Comparison of ENCODE assay signal across 1 cellular context in the genomic region with DNA sequence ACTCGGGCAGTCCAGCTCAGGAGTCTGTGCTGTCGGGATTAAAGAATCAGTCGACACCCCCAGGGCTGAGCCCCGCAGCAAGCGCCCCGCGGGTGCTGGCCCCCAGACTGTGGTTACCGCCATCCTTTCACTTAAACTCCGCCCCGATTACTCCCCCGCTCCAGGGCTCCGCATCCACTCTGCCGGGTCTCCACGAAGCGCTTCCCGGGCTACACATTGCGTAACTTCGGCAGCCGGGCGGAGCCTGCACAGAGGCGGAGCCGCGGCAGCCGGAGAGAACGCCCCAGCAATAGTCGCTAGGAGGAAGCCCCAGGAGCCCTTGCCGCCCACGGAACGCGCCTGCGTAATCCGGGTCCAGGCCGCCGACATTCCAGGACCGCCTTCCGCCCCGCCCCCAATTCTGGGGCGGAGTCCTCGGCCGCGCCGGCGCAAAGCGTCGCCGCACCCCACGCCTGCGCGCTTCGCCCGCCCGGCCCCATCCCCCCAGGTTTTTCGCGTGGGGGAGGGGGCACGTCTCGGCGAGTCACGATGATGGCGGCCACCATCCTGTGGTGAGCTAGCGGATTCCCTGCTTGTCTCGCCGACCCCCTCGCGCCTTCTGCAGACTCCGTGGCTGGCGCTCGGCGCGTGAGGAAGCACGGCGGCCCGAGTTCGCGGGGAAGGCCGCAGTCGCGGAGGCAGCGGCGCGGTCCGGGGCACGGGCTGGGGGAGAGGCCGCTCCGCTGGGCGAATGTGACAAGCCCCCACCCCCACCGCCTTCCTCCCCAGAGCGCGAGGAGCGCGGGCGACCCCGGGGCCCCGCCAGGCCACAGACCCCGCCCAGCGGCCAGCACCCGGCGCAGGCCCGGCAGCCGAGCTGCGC.
A peak's percentile ranks its signal among the peaks of the same experiment; 100 is the strongest.
TF ChIP-seq lines count a peak whose summit lies in the region.

A gene (plus strand): TSS at position 521 of the 862 bp plus-strand sequence. CDS start 351 bp downstream, outside the sequence.

TF ChIP-seq in K562, 482 proteins besides CTCF, POLR2A, EP300 and RAD21 (continued from another document and continues in another):
- TF ChIP-seq RBBP5 (IDR thresholded peaks at IDR 0.05; ENCODE audit: borderline replicate concordance, insufficient read depth, low read length, poor library complexity, severe bottlenecking) = peak; percentile 23
- TF ChIP-seq NBN (IDR thresholded peaks at IDR 0.05; ENCODE audit: low read depth) = no peak; the same call in 1 of the 2 replicates
- peak; percentile 99 for TF ChIP-seq PRPF4 (IDR thresholded peaks at IDR 0.05; ENCODE audit: insufficient read depth, low read depth, low read length, poor library complexity, severe bottlenecking)
- no peak for TF ChIP-seq HSF4 (CRISPR knock-in tag; IDR thresholded peaks at IDR 0.05; ENCODE audit: borderline replicate concordance)
- peak; percentile 91 for TF ChIP-seq TAF1 (IDR thresholded peaks at IDR 0.05; ENCODE audit: control insufficient read depth, extremely low read depth, insufficient read depth, low read length, severe bottlenecking)
- TF ChIP-seq HOXB6 (CRISPR knock-in tag; IDR thresholded peaks at IDR 0.05; ENCODE audit: borderline replicate concordance) = no peak
- no peak for TF ChIP-seq MECOM (CRISPR knock-in tag; IDR thresholded peaks at IDR 0.05)
- peak; percentile 83 for TF ChIP-seq RB1 (IDR thresholded peaks at IDR 0.05; ENCODE audit: low read depth)
- TF ChIP-seq NFYB (IDR thresholded peaks at IDR 0.05; ENCODE audit: extremely low read depth, insufficient read length) = no peak
- no peak for TF ChIP-seq ELF2 (CRISPR knock-in tag; IDR thresholded peaks at IDR 0.05)
- no peak for TF ChIP-seq ETV6 (IDR thresholded peaks at IDR 0.05; ENCODE audit: borderline replicate concordance in 1 of 2, low read depth in 2 of 2, low read length in 1 of 2)
- 0 out of 2 replicates have a peak, but pooled peaks have one; percentile 55 for TF ChIP-seq ETV6 (CRISPR knock-in tag; IDR thresholded peaks at IDR 0.05; ENCODE audit: borderline replicate concordance)
- TF ChIP-seq GTF2A2 (tag; IDR thresholded peaks at IDR 0.05) = no peak
- TF ChIP-seq, protein P1, sequence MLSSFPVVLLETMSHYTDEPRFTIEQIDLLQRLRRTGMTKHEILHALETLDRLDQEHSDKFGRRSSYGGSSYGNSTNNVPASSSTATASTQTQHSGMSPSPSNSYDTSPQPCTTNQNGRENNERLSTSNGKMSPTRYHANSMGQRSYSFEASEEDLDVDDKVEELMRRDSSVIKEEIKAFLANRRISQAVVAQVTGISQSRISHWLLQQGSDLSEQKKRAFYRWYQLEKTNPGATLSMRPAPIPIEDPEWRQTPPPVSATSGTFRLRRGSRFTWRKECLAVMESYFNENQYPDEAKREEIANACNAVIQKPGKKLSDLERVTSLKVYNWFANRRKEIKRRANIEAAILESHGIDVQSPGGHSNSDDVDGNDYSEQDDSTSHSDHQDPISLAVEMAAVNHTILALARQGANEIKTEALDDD (IDR thresholded peaks at IDR 0.05) = peak; percentile 65; the same call in 1 of the 2 replicates
- no peak for TF ChIP-seq ZNF253 (CRISPR knock-in tag; conservative IDR thresholded peaks at IDR 0.05)
- TF ChIP-seq ARID2 (IDR thresholded peaks at IDR 0.05) = no peak
- 0 out of 2 replicates have a peak, but pooled peaks have one; percentile 27 for TF ChIP-seq XRCC5 (IDR thresholded peaks at IDR 0.05; ENCODE audit: low read depth, low read length)
- TF ChIP-seq ZBTB7A (IDR thresholded peaks at IDR 0.05; ENCODE audit: borderline replicate concordance, control insufficient read depth, low read depth, low read length) = peak; percentile 97
- peak; percentile 23 for TF ChIP-seq RBM22 (IDR thresholded peaks at IDR 0.05; ENCODE audit: low read depth, low read length, poor library complexity, severe bottlenecking)
- peak; percentile 66 for TF ChIP-seq CREB1 (IDR thresholded peaks at IDR 0.05)
- TF ChIP-seq CREB1 (CRISPR knock-in tag; IDR thresholded peaks at IDR 0.05) = peak; percentile 55; the same call in 1 of the 2 replicates
- no peak for TF ChIP-seq GABPA (tag; conservative IDR thresholded peaks at IDR 0.05; ENCODE audit: low read depth)
- TF ChIP-seq, protein P2, sequence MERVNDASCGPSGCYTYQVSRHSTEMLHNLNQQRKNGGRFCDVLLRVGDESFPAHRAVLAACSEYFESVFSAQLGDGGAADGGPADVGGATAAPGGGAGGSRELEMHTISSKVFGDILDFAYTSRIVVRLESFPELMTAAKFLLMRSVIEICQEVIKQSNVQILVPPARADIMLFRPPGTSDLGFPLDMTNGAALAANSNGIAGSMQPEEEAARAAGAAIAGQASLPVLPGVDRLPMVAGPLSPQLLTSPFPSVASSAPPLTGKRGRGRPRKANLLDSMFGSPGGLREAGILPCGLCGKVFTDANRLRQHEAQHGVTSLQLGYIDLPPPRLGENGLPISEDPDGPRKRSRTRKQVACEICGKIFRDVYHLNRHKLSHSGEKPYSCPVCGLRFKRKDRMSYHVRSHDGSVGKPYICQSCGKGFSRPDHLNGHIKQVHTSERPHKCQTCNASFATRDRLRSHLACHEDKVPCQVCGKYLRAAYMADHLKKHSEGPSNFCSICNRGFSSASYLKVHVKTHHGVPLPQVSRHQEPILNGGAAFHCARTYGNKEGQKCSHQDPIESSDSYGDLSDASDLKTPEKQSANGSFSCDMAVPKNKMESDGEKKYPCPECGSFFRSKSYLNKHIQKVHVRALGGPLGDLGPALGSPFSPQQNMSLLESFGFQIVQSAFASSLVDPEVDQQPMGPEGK (CRISPR knock-in tag; IDR thresholded peaks at IDR 0.05; ENCODE audit: borderline replicate concordance) = no peak
- TF ChIP-seq ZNF175 (CRISPR knock-in tag; IDR thresholded peaks at IDR 0.05; ENCODE audit: low read depth) = no peak
- no peak for TF ChIP-seq RBM34 (IDR thresholded peaks at IDR 0.05; ENCODE audit: borderline replicate concordance, insufficient read depth, low read length)
- TF ChIP-seq EZH2 (IDR thresholded peaks at IDR 0.05; ENCODE audit: borderline replicate concordance, low read depth, low read length) = no peak
- peak; percentile 31; the same call in 1 of the 2 replicates for TF ChIP-seq CREM (IDR thresholded peaks at IDR 0.05; ENCODE audit: low read depth)
- TF ChIP-seq, protein P3, sequence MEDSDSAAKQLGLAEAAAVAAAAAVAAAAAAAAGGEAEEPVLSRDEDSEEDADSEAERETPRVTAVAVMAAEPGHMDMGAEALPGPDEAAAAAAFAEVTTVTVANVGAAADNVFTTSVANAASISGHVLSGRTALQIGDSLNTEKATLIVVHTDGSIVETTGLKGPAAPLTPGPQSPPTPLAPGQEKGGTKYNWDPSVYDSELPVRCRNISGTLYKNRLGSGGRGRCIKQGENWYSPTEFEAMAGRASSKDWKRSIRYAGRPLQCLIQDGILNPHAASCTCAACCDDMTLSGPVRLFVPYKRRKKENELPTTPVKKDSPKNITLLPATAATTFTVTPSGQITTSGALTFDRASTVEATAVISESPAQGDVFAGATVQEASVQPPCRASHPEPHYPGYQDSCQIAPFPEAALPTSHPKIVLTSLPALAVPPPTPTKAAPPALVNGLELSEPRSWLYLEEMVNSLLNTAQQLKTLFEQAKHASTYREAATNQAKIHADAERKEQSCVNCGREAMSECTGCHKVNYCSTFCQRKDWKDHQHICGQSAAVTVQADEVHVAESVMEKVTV (CRISPR knock-in tag; IDR thresholded peaks at IDR 0.05) = no peak
- TF ChIP-seq PHF20 (IDR thresholded peaks at IDR 0.05; ENCODE audit: partially characterized antibody) = peak; percentile 67
- no peak for TF ChIP-seq SIRT6 (IDR thresholded peaks at IDR 0.05; ENCODE audit: low read depth, low read length)
- no peak for TF ChIP-seq ZNF408 (CRISPR knock-in tag; IDR thresholded peaks at IDR 0.05; ENCODE audit: low read depth)
- TF ChIP-seq JUNB (CRISPR knock-in tag; conservative IDR thresholded peaks at IDR 0.05) = no peak
- TF ChIP-seq, protein P4, sequence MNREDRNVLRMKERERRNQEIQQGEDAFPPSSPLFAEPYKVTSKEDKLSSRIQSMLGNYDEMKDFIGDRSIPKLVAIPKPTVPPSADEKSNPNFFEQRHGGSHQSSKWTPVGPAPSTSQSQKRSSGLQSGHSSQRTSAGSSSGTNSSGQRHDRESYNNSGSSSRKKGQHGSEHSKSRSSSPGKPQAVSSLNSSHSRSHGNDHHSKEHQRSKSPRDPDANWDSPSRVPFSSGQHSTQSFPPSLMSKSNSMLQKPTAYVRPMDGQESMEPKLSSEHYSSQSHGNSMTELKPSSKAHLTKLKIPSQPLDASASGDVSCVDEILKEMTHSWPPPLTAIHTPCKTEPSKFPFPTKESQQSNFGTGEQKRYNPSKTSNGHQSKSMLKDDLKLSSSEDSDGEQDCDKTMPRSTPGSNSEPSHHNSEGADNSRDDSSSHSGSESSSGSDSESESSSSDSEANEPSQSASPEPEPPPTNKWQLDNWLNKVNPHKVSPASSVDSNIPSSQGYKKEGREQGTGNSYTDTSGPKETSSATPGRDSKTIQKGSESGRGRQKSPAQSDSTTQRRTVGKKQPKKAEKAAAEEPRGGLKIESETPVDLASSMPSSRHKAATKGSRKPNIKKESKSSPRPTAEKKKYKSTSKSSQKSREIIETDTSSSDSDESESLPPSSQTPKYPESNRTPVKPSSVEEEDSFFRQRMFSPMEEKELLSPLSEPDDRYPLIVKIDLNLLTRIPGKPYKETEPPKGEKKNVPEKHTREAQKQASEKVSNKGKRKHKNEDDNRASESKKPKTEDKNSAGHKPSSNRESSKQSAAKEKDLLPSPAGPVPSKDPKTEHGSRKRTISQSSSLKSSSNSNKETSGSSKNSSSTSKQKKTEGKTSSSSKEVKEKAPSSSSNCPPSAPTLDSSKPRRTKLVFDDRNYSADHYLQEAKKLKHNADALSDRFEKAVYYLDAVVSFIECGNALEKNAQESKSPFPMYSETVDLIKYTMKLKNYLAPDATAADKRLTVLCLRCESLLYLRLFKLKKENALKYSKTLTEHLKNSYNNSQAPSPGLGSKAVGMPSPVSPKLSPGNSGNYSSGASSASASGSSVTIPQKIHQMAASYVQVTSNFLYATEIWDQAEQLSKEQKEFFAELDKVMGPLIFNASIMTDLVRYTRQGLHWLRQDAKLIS (CRISPR knock-in tag; IDR thresholded peaks at IDR 0.05) = peak; percentile 74
- TF ChIP-seq, protein P5, sequence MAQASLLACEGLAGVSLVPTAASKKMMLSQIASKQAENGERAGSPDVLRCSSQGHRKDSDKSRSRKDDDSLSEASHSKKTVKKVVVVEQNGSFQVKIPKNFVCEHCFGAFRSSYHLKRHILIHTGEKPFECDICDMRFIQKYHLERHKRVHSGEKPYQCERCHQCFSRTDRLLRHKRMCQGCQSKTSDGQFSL (CRISPR knock-in tag; IDR thresholded peaks at IDR 0.05) = peak; percentile 79; the same call in 1 of the 2 replicates
- TF ChIP-seq, protein P5 (tag; IDR thresholded peaks at IDR 0.05) = no peak
- TF ChIP-seq CHD4 (IDR thresholded peaks at IDR 0.05; ENCODE audit: insufficient read depth, insufficient replicate concordance, low read depth, low read length, poor library complexity, severe bottlenecking) = no peak
- TF ChIP-seq POLR2B (IDR thresholded peaks at IDR 0.05; ENCODE audit: low read depth, partially characterized antibody) = peak; percentile 90
- TF ChIP-seq SRF (CRISPR knock-in tag; IDR thresholded peaks at IDR 0.05) = peak in 1 of 2 experiments; percentile 26; a peak in 1 of 4 replicates
- TF ChIP-seq ZNF79 (CRISPR knock-in tag; IDR thresholded peaks at IDR 0.05; ENCODE audit: low read depth) = no peak
- no peak for TF ChIP-seq ETS2 (tag; IDR thresholded peaks at IDR 0.05; ENCODE audit: borderline replicate concordance, poor library complexity, severe bottlenecking)
- TF ChIP-seq PML (IDR thresholded peaks at IDR 0.05; ENCODE audit: low read length) = peak; percentile 31; the same call in 1 of the 2 replicates
- TF ChIP-seq TARDBP (IDR thresholded peaks at IDR 0.05) = no peak
- no peak for TF ChIP-seq ZNF146 (CRISPR knock-in tag; IDR thresholded peaks at IDR 0.05; ENCODE audit: unreplicated experiment)
- TF ChIP-seq, protein P6, sequence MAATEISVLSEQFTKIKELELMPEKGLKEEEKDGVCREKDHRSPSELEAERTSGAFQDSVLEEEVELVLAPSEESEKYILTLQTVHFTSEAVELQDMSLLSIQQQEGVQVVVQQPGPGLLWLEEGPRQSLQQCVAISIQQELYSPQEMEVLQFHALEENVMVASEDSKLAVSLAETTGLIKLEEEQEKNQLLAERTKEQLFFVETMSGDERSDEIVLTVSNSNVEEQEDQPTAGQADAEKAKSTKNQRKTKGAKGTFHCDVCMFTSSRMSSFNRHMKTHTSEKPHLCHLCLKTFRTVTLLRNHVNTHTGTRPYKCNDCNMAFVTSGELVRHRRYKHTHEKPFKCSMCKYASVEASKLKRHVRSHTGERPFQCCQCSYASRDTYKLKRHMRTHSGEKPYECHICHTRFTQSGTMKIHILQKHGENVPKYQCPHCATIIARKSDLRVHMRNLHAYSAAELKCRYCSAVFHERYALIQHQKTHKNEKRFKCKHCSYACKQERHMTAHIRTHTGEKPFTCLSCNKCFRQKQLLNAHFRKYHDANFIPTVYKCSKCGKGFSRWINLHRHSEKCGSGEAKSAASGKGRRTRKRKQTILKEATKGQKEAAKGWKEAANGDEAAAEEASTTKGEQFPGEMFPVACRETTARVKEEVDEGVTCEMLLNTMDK (IDR thresholded peaks at IDR 0.05; ENCODE audit: borderline replicate concordance, insufficient read depth, low read depth, low read length, poor library complexity, severe bottlenecking) = no peak
- no peak for TF ChIP-seq PYGO2 (tag; IDR thresholded peaks at IDR 0.05)
- TF ChIP-seq C11orf30 (IDR thresholded peaks at IDR 0.05; ENCODE audit: low read depth) = peak; percentile 54
- TF ChIP-seq TBL1XR1 (IDR thresholded peaks at IDR 0.05; ENCODE audit: low read length in 2 of 2) = peak in 1 of 2 experiments; percentile 22; a peak in 2 of 4 replicates
- TF ChIP-seq, protein P7, sequence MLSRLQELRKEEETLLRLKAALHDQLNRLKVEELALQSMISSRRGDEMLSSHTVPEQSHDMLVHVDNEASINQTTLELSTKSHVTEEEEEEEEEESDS (CRISPR knock-in tag; IDR thresholded peaks at IDR 0.05) = no peak
- TF ChIP-seq, protein P8, sequence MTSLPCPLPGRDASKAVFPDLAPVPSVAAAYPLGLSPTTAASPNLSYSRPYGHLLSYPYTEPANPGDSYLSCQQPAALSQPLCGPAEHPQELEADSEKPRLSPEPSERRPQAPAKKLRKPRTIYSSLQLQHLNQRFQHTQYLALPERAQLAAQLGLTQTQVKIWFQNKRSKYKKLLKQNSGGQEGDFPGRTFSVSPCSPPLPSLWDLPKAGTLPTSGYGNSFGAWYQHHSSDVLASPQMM (CRISPR knock-in tag; IDR thresholded peaks at IDR 0.05) = no peak
- TF ChIP-seq POLR2AphosphoS2 (IDR thresholded peaks at IDR 0.05; ENCODE audit: low read length) = no peak
- TF ChIP-seq DMBX1 (CRISPR knock-in tag; IDR thresholded peaks at IDR 0.05; ENCODE audit: borderline replicate concordance) = no peak
- TF ChIP-seq ZNF583 (CRISPR knock-in tag; IDR thresholded peaks at IDR 0.05) = no peak
- TF ChIP-seq TRIM24 (IDR thresholded peaks at IDR 0.05) = peak; percentile 33 to 70; a peak in 3 of 4 replicates
